Comparison of ENCODE assay signal across 1 cellular context in genomic region chr1:70509996-70510876, GRCh38.
TF ChIP-seq lines count a peak whose summit lies in the region.

No MANE protein-coding gene starts in this region.

TF ChIP-seq in K562, 482 proteins besides CTCF, POLR2A, EP300 and RAD21 (continued from another document and continues in another):
- TF ChIP-seq ZNF518B (CRISPR knock-in tag; IDR thresholded peaks at IDR 0.05) (no peak), ATF2 (CRISPR knock-in tag; IDR thresholded peaks at IDR 0.05) (no peak), FOXJ3 (CRISPR knock-in tag; IDR thresholded peaks at IDR 0.05) (no peak), SMAD1 (IDR thresholded peaks at IDR 0.05; ENCODE audit: low read depth, low read length, partially characterized antibody) (no peak), CHD7 (IDR thresholded peaks at IDR 0.05; ENCODE audit: low read depth, low read length) (no peak), NEUROD1 (IDR thresholded peaks at IDR 0.05; ENCODE audit: borderline replicate concordance, low read depth, low read length, partially characterized antibody) (no peak), CEBPB (tag; IDR thresholded peaks at IDR 0.05) (peak; percentile 58), FOSL1 (tag; conservative IDR thresholded peaks at IDR 0.05) (peak; percentile 45; the same call in 1 of the 2 replicates), MTA2 (IDR thresholded peaks at IDR 0.05; ENCODE audit: low read depth) (no peak), ZBTB1 (CRISPR knock-in tag; IDR thresholded peaks at IDR 0.05; ENCODE audit: borderline replicate concordance, low read depth) (no peak), BRF1 (IDR thresholded peaks at IDR 0.05; ENCODE audit: borderline replicate concordance, extremely low read depth, insufficient read length) (no peak), ZNF280B (CRISPR knock-in tag; IDR thresholded peaks at IDR 0.05) (no peak), AFF1 (IDR thresholded peaks at IDR 0.05; ENCODE audit: low read depth in 1 of 2, partially characterized antibody in 2 of 2) (no peak), PRDM10 (IDR thresholded peaks at IDR 0.05; ENCODE audit: partially characterized antibody) (peak; percentile 94), ARID3A (IDR thresholded peaks at IDR 0.05; ENCODE audit: borderline replicate concordance, low read depth, low read length) (0 out of 2 replicates have a peak, but pooled peaks have one; percentile 32), USF2 (CRISPR knock-in tag; IDR thresholded peaks at IDR 0.05) (no peak)
